ENCODE assay signal across 1 cellular context in genomic region chr10:132331956-132332749, GRCh38.
TF ChIP-seq lines count a peak whose summit lies in the region.

LRRC27 (plus strand) TSS chr10:132332193; CDS start chr10:132333525, 1,332 bp downstream.

TF ChIP-seq in WTC11, 78 proteins besides CTCF, POLR2A, EP300 and RAD21 (continued from another document and continues in another):
- peak; percentile 90 for TF ChIP-seq ARID4B (CRISPR knock-in tag; IDR thresholded peaks at IDR 0.05; ENCODE audit: borderline replicate concordance)
- peak; percentile 70; the same call in 1 of the 2 replicates for TF ChIP-seq CREM (CRISPR knock-in tag; IDR thresholded peaks at IDR 0.05)
- TF ChIP-seq JUN (CRISPR knock-in tag; IDR thresholded peaks at IDR 0.05) = 0 out of 2 replicates have a peak, but pooled peaks have one; percentile 24
- no peak for TF ChIP-seq ELF4 (CRISPR knock-in tag; IDR thresholded peaks at IDR 0.05; ENCODE audit: low read depth)
- TF ChIP-seq E2F1 (CRISPR knock-in tag; IDR thresholded peaks at IDR 0.05) = 0 out of 2 replicates have a peak, but pooled peaks have one; percentile 66
- 0 out of 2 replicates have a peak, but pooled peaks have one; percentile 48 for TF ChIP-seq MYBL2 (CRISPR knock-in tag; IDR thresholded peaks at IDR 0.05)
- TF ChIP-seq, protein P1, sequence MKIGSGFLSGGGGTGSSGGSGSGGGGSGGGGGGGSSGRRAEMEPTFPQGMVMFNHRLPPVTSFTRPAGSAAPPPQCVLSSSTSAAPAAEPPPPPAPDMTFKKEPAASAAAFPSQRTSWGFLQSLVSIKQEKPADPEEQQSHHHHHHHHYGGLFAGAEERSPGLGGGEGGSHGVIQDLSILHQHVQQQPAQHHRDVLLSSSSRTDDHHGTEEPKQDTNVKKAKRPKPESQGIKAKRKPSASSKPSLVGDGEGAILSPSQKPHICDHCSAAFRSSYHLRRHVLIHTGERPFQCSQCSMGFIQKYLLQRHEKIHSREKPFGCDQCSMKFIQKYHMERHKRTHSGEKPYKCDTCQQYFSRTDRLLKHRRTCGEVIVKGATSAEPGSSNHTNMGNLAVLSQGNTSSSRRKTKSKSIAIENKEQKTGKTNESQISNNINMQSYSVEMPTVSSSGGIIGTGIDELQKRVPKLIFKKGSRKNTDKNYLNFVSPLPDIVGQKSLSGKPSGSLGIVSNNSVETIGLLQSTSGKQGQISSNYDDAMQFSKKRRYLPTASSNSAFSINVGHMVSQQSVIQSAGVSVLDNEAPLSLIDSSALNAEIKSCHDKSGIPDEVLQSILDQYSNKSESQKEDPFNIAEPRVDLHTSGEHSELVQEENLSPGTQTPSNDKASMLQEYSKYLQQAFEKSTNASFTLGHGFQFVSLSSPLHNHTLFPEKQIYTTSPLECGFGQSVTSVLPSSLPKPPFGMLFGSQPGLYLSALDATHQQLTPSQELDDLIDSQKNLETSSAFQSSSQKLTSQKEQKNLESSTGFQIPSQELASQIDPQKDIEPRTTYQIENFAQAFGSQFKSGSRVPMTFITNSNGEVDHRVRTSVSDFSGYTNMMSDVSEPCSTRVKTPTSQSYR (CRISPR knock-in tag; IDR thresholded peaks at IDR 0.05) = peak; percentile 88
- TF ChIP-seq GRHL2 (CRISPR knock-in tag; IDR thresholded peaks at IDR 0.05; ENCODE audit: insufficient replicate concordance, severe bottlenecking) = no peak
- no peak for TF ChIP-seq ZNF425 (CRISPR knock-in tag; conservative IDR thresholded peaks at IDR 0.05)
- peak; percentile 93 for TF ChIP-seq ATF1 (CRISPR knock-in tag; IDR thresholded peaks at IDR 0.05)
- TF ChIP-seq, protein P2, sequence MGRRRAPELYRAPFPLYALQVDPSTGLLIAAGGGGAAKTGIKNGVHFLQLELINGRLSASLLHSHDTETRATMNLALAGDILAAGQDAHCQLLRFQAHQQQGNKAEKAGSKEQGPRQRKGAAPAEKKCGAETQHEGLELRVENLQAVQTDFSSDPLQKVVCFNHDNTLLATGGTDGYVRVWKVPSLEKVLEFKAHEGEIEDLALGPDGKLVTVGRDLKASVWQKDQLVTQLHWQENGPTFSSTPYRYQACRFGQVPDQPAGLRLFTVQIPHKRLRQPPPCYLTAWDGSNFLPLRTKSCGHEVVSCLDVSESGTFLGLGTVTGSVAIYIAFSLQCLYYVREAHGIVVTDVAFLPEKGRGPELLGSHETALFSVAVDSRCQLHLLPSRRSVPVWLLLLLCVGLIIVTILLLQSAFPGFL (CRISPR knock-in tag; IDR thresholded peaks at IDR 0.05; ENCODE audit: borderline replicate concordance) = no peak
- TF ChIP-seq KAT7 (CRISPR knock-in tag; IDR thresholded peaks at IDR 0.05; ENCODE audit: borderline replicate concordance) = no peak
- TF ChIP-seq ZNF317 (CRISPR knock-in tag; IDR thresholded peaks at IDR 0.05; ENCODE audit: borderline replicate concordance, low read depth) = 0 out of 2 replicates have a peak, but pooled peaks have one; percentile 19
- peak; percentile 89 for TF ChIP-seq SP1 (CRISPR knock-in tag; conservative IDR thresholded peaks at IDR 0.05)
- peak; percentile 84; the same call in 1 of the 2 replicates for TF ChIP-seq TEAD1 (CRISPR knock-in tag; IDR thresholded peaks at IDR 0.05)
- no peak for TF ChIP-seq ZNF396 (CRISPR knock-in tag; IDR thresholded peaks at IDR 0.05; ENCODE audit: borderline replicate concordance)
- TF ChIP-seq MLX (CRISPR knock-in tag; IDR thresholded peaks at IDR 0.05) = no peak
- no peak for TF ChIP-seq NFATC4 (CRISPR knock-in tag; IDR thresholded peaks at IDR 0.05)
- TF ChIP-seq, protein P3, sequence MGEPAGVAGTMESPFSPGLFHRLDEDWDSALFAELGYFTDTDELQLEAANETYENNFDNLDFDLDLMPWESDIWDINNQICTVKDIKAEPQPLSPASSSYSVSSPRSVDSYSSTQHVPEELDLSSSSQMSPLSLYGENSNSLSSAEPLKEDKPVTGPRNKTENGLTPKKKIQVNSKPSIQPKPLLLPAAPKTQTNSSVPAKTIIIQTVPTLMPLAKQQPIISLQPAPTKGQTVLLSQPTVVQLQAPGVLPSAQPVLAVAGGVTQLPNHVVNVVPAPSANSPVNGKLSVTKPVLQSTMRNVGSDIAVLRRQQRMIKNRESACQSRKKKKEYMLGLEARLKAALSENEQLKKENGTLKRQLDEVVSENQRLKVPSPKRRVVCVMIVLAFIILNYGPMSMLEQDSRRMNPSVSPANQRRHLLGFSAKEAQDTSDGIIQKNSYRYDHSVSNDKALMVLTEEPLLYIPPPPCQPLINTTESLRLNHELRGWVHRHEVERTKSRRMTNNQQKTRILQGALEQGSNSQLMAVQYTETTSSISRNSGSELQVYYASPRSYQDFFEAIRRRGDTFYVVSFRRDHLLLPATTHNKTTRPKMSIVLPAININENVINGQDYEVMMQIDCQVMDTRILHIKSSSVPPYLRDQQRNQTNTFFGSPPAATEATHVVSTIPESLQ (CRISPR knock-in tag; IDR thresholded peaks at IDR 0.05) = no peak
- TF ChIP-seq RELA (CRISPR knock-in tag; IDR thresholded peaks at IDR 0.05; ENCODE audit: borderline replicate concordance) = peak; percentile 91; the same call in 1 of the 2 replicates
- peak; percentile 79; the same call in 1 of the 2 replicates for TF ChIP-seq TEAD4 (CRISPR knock-in tag; IDR thresholded peaks at IDR 0.05)
- TF ChIP-seq CREB1 (CRISPR knock-in tag; IDR thresholded peaks at IDR 0.05) = 0 out of 2 replicates have a peak, but pooled peaks have one; percentile 65
- TF ChIP-seq ZNF512 (CRISPR knock-in tag; IDR thresholded peaks at IDR 0.05; ENCODE audit: borderline replicate concordance) = no peak
- no peak for TF ChIP-seq JAZF1 (CRISPR knock-in tag; IDR thresholded peaks at IDR 0.05)
- no peak for TF ChIP-seq NR2C2 (CRISPR knock-in tag; IDR thresholded peaks at IDR 0.05)
- TF ChIP-seq, protein P4, sequence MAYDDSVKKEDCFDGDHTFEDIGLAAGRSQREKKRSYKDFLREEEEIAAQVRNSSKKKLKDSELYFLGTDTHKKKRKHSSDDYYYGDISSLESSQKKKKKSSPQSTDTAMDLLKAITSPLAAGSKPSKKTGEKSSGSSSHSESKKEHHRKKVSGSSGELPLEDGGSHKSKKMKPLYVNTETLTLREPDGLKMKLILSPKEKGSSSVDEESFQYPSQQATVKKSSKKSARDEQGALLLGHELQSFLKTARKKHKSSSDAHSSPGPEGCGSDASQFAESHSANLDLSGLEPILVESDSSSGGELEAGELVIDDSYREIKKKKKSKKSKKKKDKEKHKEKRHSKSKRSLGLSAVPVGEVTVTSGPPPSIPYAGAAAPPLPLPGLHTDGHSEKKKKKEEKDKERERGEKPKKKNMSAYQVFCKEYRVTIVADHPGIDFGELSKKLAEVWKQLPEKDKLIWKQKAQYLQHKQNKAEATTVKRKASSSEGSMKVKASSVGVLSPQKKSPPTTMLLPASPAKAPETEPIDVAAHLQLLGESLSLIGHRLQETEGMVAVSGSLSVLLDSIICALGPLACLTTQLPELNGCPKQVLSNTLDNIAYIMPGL (CRISPR knock-in tag; IDR thresholded peaks at IDR 0.05) = peak; percentile 52; the same call in 1 of the 2 replicates
- TF ChIP-seq OVOL2 (CRISPR knock-in tag; IDR thresholded peaks at IDR 0.05; ENCODE audit: borderline replicate concordance) = no peak
- TF ChIP-seq, protein P5, sequence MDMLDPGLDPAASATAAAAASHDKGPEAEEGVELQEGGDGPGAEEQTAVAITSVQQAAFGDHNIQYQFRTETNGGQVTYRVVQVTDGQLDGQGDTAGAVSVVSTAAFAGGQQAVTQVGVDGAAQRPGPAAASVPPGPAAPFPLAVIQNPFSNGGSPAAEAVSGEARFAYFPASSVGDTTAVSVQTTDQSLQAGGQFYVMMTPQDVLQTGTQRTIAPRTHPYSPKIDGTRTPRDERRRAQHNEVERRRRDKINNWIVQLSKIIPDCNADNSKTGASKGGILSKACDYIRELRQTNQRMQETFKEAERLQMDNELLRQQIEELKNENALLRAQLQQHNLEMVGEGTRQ (CRISPR knock-in tag; IDR thresholded peaks at IDR 0.05) = peak; percentile 40; the same call in 1 of the 2 replicates
- TF ChIP-seq, protein P6, sequence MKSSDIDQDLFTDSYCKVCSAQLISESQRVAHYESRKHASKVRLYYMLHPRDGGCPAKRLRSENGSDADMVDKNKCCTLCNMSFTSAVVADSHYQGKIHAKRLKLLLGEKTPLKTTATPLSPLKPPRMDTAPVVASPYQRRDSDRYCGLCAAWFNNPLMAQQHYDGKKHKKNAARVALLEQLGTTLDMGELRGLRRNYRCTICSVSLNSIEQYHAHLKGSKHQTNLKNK (CRISPR knock-in tag; IDR thresholded peaks at IDR 0.05) = no peak
- peak; percentile 80; the same call in 1 of the 2 replicates for TF ChIP-seq FOXP1 (CRISPR knock-in tag; IDR thresholded peaks at IDR 0.05; ENCODE audit: borderline replicate concordance)
- no peak for TF ChIP-seq EMX1 (CRISPR knock-in tag; IDR thresholded peaks at IDR 0.05)
- TF ChIP-seq, protein P7, sequence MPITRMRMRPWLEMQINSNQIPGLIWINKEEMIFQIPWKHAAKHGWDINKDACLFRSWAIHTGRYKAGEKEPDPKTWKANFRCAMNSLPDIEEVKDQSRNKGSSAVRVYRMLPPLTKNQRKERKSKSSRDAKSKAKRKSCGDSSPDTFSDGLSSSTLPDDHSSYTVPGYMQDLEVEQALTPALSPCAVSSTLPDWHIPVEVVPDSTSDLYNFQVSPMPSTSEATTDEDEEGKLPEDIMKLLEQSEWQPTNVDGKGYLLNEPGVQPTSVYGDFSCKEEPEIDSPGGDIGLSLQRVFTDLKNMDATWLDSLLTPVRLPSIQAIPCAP (CRISPR knock-in tag; IDR thresholded peaks at IDR 0.05) = peak; percentile 27; the same call in 1 of the 2 replicates
- TF ChIP-seq CBFB (CRISPR knock-in tag; IDR thresholded peaks at IDR 0.05; ENCODE audit: low read depth) = no peak
- TF ChIP-seq NR3C1 (CRISPR knock-in tag; conservative IDR thresholded peaks at IDR 0.05; ENCODE audit: low read depth) = 0 out of 2 replicates have a peak, but pooled peaks have one; percentile 36
- TF ChIP-seq ZNF423 (CRISPR knock-in tag; IDR thresholded peaks at IDR 0.05) = no peak
